In the genomic region with DNA sequence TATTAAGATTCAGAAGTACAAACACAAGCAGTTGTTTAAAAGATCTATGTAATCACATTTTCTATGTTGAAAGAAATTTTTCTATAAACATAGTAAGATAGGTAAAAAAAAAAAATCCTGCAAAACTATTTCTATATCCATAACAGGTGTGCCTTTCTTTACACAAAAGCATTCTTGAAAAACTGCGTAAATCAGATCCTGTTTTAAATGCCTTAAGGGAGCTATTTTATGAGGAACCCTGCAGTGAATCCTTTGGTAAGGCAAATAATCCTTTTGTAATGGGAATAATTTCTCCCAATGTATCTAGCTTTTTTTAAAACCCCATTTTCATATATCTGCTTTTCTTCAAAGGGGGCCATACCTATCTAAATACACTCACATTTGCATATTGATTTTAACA, we compare ENCODE assay signal across 19 cellular contexts.
"Had no signal": no experiment of that assay in that cellular context is flagged by ENCODE, and none has a peak within 500 bp of the region (broad histone marks: within the 10 kb centered on the region; RNA-seq: fewer than 3 reads in every experiment).

No MANE protein-coding gene starts in this region.

- H3K27me3 ChIP-seq: brain microvascular endothelial cell, colonic mucosa, upper lobe of left lung had no signal

- H3K4me1 ChIP-seq: colonic mucosa had no signal

- H3K9me3 ChIP-seq: colonic mucosa, thoracic aorta, upper lobe of left lung had no signal

- ATAC-seq: left lobe of liver; stimulated activated naive B cell treated with anti-CD40 and anti-IgM and Interleukin-4, amounts not matched to agents 10 μg/mL and 1 μg/mL and 100 μg/mL, for 72 hours had no signal

- DNase-seq: activated CD4-positive, alpha-beta T cell treated with anti-CD3 and anti-CD28 coated beads, Interleukin-2, amount 50 U/mL, for 4 hours; amygdala; brain microvascular endothelial cell; colonic mucosa; erythroblast; foreskin melanocyte; glutamatergic neuron; hypothalamus; kidney; midbrain; occipital lobe; posterior cingulate gyrus; retina; stimulated activated naive B cell treated with anti-CD40 and anti-IgM and Interleukin-4, amounts not matched to agents 10 μg/mL and 1 μg/mL and 100 μg/mL, for 72 hours; T1000; upper lobe of left lung; WERI-Rb-1 had no signal

- H3K4me3 ChIP-seq: colonic mucosa, thoracic aorta, upper lobe of left lung had no signal

- H3K27ac ChIP-seq: brain microvascular endothelial cell, colonic mucosa, thoracic aorta, upper lobe of left lung, WERI-Rb-1 had no signal

- H3K36me3 ChIP-seq: colonic mucosa had no signal
